Comparison of ENCODE assay signal across 8 cellular contexts in genomic region chr12:76346798-76347420, GRCh38. TPM values are rescaled to one million over a fixed set of nuclear protein-coding genes. Genes with fewer than 3 reads are reported as not detected.
DNase-seq lines count a peak whose midpoint lies in the region; ATAC-seq and TF ChIP-seq lines count a peak whose summit lies in the region.

No MANE protein-coding gene starts in this region.

- H3K27me3 ChIP-seq in heart right ventricle (no peaks in the 10 kb centered on the region), skeletal muscle satellite cell (ENCODE audit: control insufficient read depth, insufficient read depth, low read length) (no peaks in the 10 kb centered on the region)

- peak in 7 of 8 donors; percentile 41 to 72 (median 69) for ATAC-seq in heart right ventricle
- ATAC-seq in GM21381 (IDR thresholded peaks at IDR 0.05; ENCODE audit: unreplicated experiment), result no peak

- H3K36me3 ChIP-seq in heart right ventricle, result peaks cover 0 to 3% (median 0%) of the 10 kb centered on the region in 9 donors
- no peaks in the 10 kb centered on the region for H3K36me3 ChIP-seq in skeletal muscle satellite cell (ENCODE audit: insufficient read depth, low read length)

- peak overlapping the region; percentile 91 for H3K9ac ChIP-seq in skeletal muscle satellite cell (ENCODE audit: low read depth, low read length)

- H3K4me2 ChIP-seq in skeletal muscle satellite cell (ENCODE audit: low read length), result peak overlapping the region; percentile 85

- H3K27me3 Mint-ChIP-seq in activated naive CD8-positive, alpha-beta T cell, result no peaks in the 10 kb centered on the region

- DNase-seq in NCI-H2196 (lab: John Stamatoyannopoulos, UW; ENCODE audit: unreplicated experiment) (peak; percentile 35), NCI-H2196 treated with DMSO at 0.1 percent for 48 hours (lab: John Stamatoyannopoulos, UW; ENCODE audit: unreplicated experiment) (no peak), H4 (ENCODE audit: low spot score) (peak; percentile 49), NCI-H2227 treated with DMSO at 0.1 percent for 48 hours (lab: John Stamatoyannopoulos, UW) (peak; percentile 30), heart right ventricle (peak in 1 of 2 donors; percentile 35)

- H3K9me3 Mint-ChIP-seq in activated naive CD8-positive, alpha-beta T cell (ENCODE audit: low read depth), result no peaks in the 10 kb centered on the region

- intact Hi-C loops in heart right ventricle (cut with DNase I), result loop anchor here in 9 of 10 donors (2.0 to 10.0 kb wide), 12 partner anchors 82 to 835 kb away; partner anchors contain the start of genes NAP1L1 (in 6 of the 9), KRR1 (in 2 of the 9), OSBPL8 (in 2 of the 9) and PHLDA1 (in 1 of the 9)

- peak overlapping the region; percentile 94 for H3K4me3 Mint-ChIP-seq in activated naive CD8-positive, alpha-beta T cell

- peak overlapping the region in 8 of 10 donors; percentile 84 to 93 (median 90) for H3K27ac ChIP-seq in heart right ventricle

- peak overlapping the region in 9 of 10 donors; percentile 66 to 96 (median 82) for H3K4me3 ChIP-seq in heart right ventricle
- H3K4me3 ChIP-seq in skeletal muscle satellite cell (ENCODE audit: low read length), result peak overlapping the region; percentile 90

- TF ChIP-seq CTCF in heart right ventricle (IDR thresholded peaks at IDR 0.05), result peak in 5 of 9 donors; percentile 38 to 64 (median 55)

- H3K36me3 Mint-ChIP-seq in activated naive CD8-positive, alpha-beta T cell, result peaks cover 4% of the 10 kb centered on the region

- WGBS in heart right ventricle, 2 donors, result 48 to 53% methylated on average over 4 of the region's 4 CpGs

- peaks cover 0 to 40% (median 30%) of the 10 kb centered on the region in 9 donors for H3K4me1 ChIP-seq in heart right ventricle
- peaks cover 19% of the 10 kb centered on the region for H3K4me1 ChIP-seq in skeletal muscle satellite cell (ENCODE audit: control insufficient read depth, insufficient read depth, low read length)

- H3K9me3 ChIP-seq in heart right ventricle, result no peaks in the 10 kb centered on the region
- H3K9me3 ChIP-seq in skeletal muscle satellite cell (replicated peaks; ENCODE audit: low read length), result no peaks in the 10 kb centered on the region

- H3K4me1 Mint-ChIP-seq in activated naive CD8-positive, alpha-beta T cell (ENCODE audit: low read depth), result peaks cover 29% of the 10 kb centered on the region

- H3K27ac Mint-ChIP-seq in activated naive CD8-positive, alpha-beta T cell, result peak overlapping the region; percentile 92

RNA-seq across cellular contexts. Expression of gene BBS10, which starts 1.3 kb away (rescaled TPM):
- total RNA-seq in H4 (2014; rRNA removed; shearing (Covaris generic)), result 7.6 and 9.7 TPM in 2 replicates
- 10 to 100 TPM in 3 of 10 donors, 1 to 10 TPM in 7; 5.6 to 11.0 (median 9.0) TPM for total RNA-seq in heart right ventricle
- 1 to 10 TPM; 3.7 to 5.1 TPM for polyA plus RNA-seq in heart right ventricle
- total RNA-seq in skeletal muscle satellite cell (2012; rRNA removed), result 8.4 and 9.0 TPM in 2 replicates
